In genomic region chr5:115571441-115571878, GRCh38 we compare ENCODE assay signal across 2 cellular contexts.
TF ChIP-seq lines count a peak whose summit lies in the region.

No MANE protein-coding gene starts in this region.

TF ChIP-seq in WTC11, 78 proteins besides CTCF, POLR2A, EP300 and RAD21 (continued from another document):
- TF ChIP-seq KAT7 (CRISPR knock-in tag; IDR thresholded peaks at IDR 0.05; ENCODE audit: borderline replicate concordance) (no peak), ZNF263 (CRISPR knock-in tag; IDR thresholded peaks at IDR 0.05; ENCODE audit: low read depth) (no peak), ATF6 (CRISPR knock-in tag; IDR thresholded peaks at IDR 0.05) (no peak), TCF7 (CRISPR knock-in tag; IDR thresholded peaks at IDR 0.05; ENCODE audit: low read depth) (no peak), CREM (CRISPR knock-in tag; IDR thresholded peaks at IDR 0.05) (no peak), PRRX2 (CRISPR knock-in tag; IDR thresholded peaks at IDR 0.05) (no peak), SMAD3 (CRISPR knock-in tag; IDR thresholded peaks at IDR 0.05; ENCODE audit: borderline replicate concordance) (no peak), ZNF281 (CRISPR knock-in tag; IDR thresholded peaks at IDR 0.05) (no peak), TP53 (CRISPR knock-in tag; IDR thresholded peaks at IDR 0.05) (no peak), GTF2I (CRISPR knock-in tag; conservative IDR thresholded peaks at IDR 0.05) (no peak)

TF ChIP-seq in neural cell, 6 proteins besides CTCF, POLR2A, EP300 and RAD21 (continued from another document):
- no peak for TF ChIP-seq EZH2 (IDR thresholded peaks at IDR 0.05; ENCODE audit: borderline replicate concordance, insufficient read depth, low read length, poor library complexity, severe bottlenecking)
- no peak for TF ChIP-seq TAF1 (IDR thresholded peaks at IDR 0.05; ENCODE audit: low read depth)
- TF ChIP-seq SMC3 (conservative IDR thresholded peaks at IDR 0.05; ENCODE audit: poor library complexity) = no peak
- TF ChIP-seq, protein P1, sequence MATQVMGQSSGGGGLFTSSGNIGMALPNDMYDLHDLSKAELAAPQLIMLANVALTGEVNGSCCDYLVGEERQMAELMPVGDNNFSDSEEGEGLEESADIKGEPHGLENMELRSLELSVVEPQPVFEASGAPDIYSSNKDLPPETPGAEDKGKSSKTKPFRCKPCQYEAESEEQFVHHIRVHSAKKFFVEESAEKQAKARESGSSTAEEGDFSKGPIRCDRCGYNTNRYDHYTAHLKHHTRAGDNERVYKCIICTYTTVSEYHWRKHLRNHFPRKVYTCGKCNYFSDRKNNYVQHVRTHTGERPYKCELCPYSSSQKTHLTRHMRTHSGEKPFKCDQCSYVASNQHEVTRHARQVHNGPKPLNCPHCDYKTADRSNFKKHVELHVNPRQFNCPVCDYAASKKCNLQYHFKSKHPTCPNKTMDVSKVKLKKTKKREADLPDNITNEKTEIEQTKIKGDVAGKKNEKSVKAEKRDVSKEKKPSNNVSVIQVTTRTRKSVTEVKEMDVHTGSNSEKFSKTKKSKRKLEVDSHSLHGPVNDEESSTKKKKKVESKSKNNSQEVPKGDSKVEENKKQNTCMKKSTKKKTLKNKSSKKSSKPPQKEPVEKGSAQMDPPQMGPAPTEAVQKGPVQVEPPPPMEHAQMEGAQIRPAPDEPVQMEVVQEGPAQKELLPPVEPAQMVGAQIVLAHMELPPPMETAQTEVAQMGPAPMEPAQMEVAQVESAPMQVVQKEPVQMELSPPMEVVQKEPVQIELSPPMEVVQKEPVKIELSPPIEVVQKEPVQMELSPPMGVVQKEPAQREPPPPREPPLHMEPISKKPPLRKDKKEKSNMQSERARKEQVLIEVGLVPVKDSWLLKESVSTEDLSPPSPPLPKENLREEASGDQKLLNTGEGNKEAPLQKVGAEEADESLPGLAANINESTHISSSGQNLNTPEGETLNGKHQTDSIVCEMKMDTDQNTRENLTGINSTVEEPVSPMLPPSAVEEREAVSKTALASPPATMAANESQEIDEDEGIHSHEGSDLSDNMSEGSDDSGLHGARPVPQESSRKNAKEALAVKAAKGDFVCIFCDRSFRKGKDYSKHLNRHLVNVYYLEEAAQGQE (IDR thresholded peaks at IDR 0.05; ENCODE audit: borderline replicate concordance) = no peak
- TF ChIP-seq MXI1 (conservative IDR thresholded peaks at IDR 0.05; ENCODE audit: poor library complexity, severe bottlenecking) = no peak
TF ChIP-seq in neural cell: peak in this region for 0.
